Comparison of ENCODE assay signal across 32 cellular contexts in genomic region chr7:94969434-94970084, GRCh38.
DNase-seq lines count a peak whose midpoint lies in the region; ATAC-seq, FAIRE-seq and TF ChIP-seq lines count a peak whose summit lies in the region.
"Had no signal": no experiment of that assay in that cellular context is flagged by ENCODE, and none has a peak within 500 bp of the region (broad histone marks: within the 10 kb centered on the region; RNA-seq: fewer than 3 reads in every experiment).

No MANE protein-coding gene starts in this region.

- H3K14ac ChIP-seq in H1 (ENCODE audit: insufficient read length): no peak overlapping the region

- H3K27me3 Mint-ChIP-seq in GM23338 (ENCODE audit: insufficient read depth, low read depth, poor library complexity): no peaks in the 10 kb centered on the region
- H3K27me3 Mint-ChIP-seq: B cell had no signal

- 0 out of 2 replicates have a peak, but pooled peaks have one; percentile 4 for TF ChIP-seq POLR2A in A549 (IDR thresholded peaks at IDR 0.05; ENCODE audit: low read length)
- TF ChIP-seq POLR2A in H1 (IDR thresholded peaks at IDR 0.05; ENCODE audit: control extremely low read depth in 1 of 2, low read depth in 2 of 2, low read length in 2 of 2): no peak

- 30% methylated on average over 7 of the region's 8 CpGs for WGBS in A549 (ENCODE audit: missing lambda C conversion rate)
- 53% methylated on average over 8 of the region's 8 CpGs; no CpG with 5 or more reads in 1 of the 2 experiments for WGBS in H1 (ENCODE audit: extremely low coverage in 1 of 2, insufficient coverage in 1 of 2, insufficient read length in 1 of 2, insufficient replicate concordance in 2 of 2, low coverage in 1 of 2, low lambda C conversion rate in 2 of 2, missing lambda C conversion rate in 1 of 2), 2 experiments

- POLR2A ChIA-PET in A549 (lab: Yijun Ruan, JAX): no interaction called here
- POLR2A ChIA-PET in H1 (lab: Charles Lee; ENCODE audit: partially characterized antibody): no interaction called here

- H2BK120ac ChIP-seq in H1 (replicated peaks; ENCODE audit: low read depth, low read length): no peak overlapping the region

- no peaks in the 10 kb centered on the region for H3K23me2 ChIP-seq in H1 (ENCODE audit: low read depth, low read length)

- H3K18ac ChIP-seq in H1 (ENCODE audit: extremely low read depth, low read length): no peak overlapping the region

- H2AK5ac ChIP-seq in H1 (ENCODE audit: low read depth, low read length): peak overlapping the region; percentile 65; the same call in 1 of the 2 replicates

- H3K27me3 ChIP-seq in GM23338 (ENCODE audit: insufficient read depth) (no peaks in the 10 kb centered on the region), H1 (replicated peaks in 1 of 4; ENCODE audit: control insufficient read depth in 3 of 4, extremely low read depth in 1 of 4, insufficient read depth in 3 of 4, low read length in 3 of 4) (no peaks in the 10 kb centered on the region)
- H3K27me3 ChIP-seq: cardiac muscle cell, pancreas, suprapubic skin had no signal

- H3K79me1 ChIP-seq in H1 (ENCODE audit: low read depth, low read length): peaks cover 5% of the 10 kb centered on the region; the same call in 1 of the 2 replicates

- DNase-seq in A549 (ENCODE audit: low read depth in 1 of 2, low spot score in 1 of 2): peak in 1 of 2 experiments; percentile 56
- DNase-seq in GM23338 (ENCODE audit: low spot score): peak; percentile 47
- peak; percentile 7 to 47 for DNase-seq in H1 (ENCODE audit: low read depth in 1 of 2, low spot score in 2 of 2)
- peak; percentile 84 for DNase-seq in mesenteric fat pad (ENCODE audit: low spot score)
- DNase-seq in GM19240 (ENCODE audit: insufficient read length, low spot score): no peak
- DNase-seq in left colon: no peak
- DNase-seq in glomerular visceral epithelial cell (ENCODE audit: extremely low spot score): no peak
- DNase-seq: activated CD4-positive, alpha-beta T cell treated with anti-CD3 and anti-CD28 coated beads, Interleukin-2, amount 50 U/mL, for 4 hours; activated naive CD4-positive, alpha-beta T cell; activated naive CD8-positive, alpha-beta T cell treated with anti-CD3 and anti-CD28 coated beads, Interleukin-2, amount 50 U/mL, for 24 hours; activated T-cell treated with anti-CD3 and anti-CD28 coated beads, Interleukin-2, amount 50 U/mL, for 48 hours; CD8-positive, alpha-beta T cell; effector CD8-positive, alpha-beta T cell; kidney glomerular epithelial cell; NCI-H146; NCI-H510A; nephron progenitor cell; pancreas; retina; SHP77; stimulated activated naive CD4-positive, alpha-beta T cell treated with Interleukin-2 at 50 U/mL for 16 hours; T-helper 2 cell had no signal

- intact Hi-C loops in left colon (cut with DNase I, micrococcal nuclease): no loop called here

- H3K36me3 ChIP-seq in GM23338 (ENCODE audit: insufficient read depth) (peaks cover under 1% of the 10 kb centered on the region; the same call in 1 of the 2 replicates), H1 (ENCODE audit: control insufficient read depth in 2 of 4, insufficient read depth in 4 of 4, low read length in 3 of 4) (no peaks in the 10 kb centered on the region)
- H3K36me3 ChIP-seq: cardiac muscle cell, pancreas, suprapubic skin had no signal

- H3K36me3 Mint-ChIP-seq in GM23338 (ENCODE audit: low read depth): peaks cover 17% of the 10 kb centered on the region; the same call in 2 of the 3 replicates
- H3K36me3 Mint-ChIP-seq: CD8-positive, alpha-beta T cell had no signal

- H3K4me2 ChIP-seq in A549 (peak overlapping the region; percentile 71), GM23338 (peak overlapping the region; percentile 49; the same call in 1 of the 2 replicates), H1 (ENCODE audit: insufficient read depth in 1 of 2, low read depth in 2 of 2, low read length in 2 of 2) (peak overlapping the region; percentile 29 to 42; a peak in 2 of 4 replicates)

- H3F3A ChIP-seq in GM23338 (replicated peaks; ENCODE audit: low read depth): no peaks in the 10 kb centered on the region

- H4K5ac ChIP-seq in H1 (ENCODE audit: insufficient read length, low read depth, low read length): no peak overlapping the region

- no peak overlapping the region for H3K23ac ChIP-seq in H1 (ENCODE audit: insufficient read length)

- ATAC-seq in A549 (peak in 1 of 2 experiments; percentile 67; a peak in 3 of 6 replicates), GM23338 (peak; percentile 93), left colon (no peak)
- ATAC-seq: activated CD4-positive, CD25-positive, alpha-beta regulatory T cell treated with anti-CD3 and anti-CD28 coated beads, Interleukin-2, amount 50 U/mL, for 24 hours; activated naive CD8-positive, alpha-beta T cell treated with anti-CD3 and anti-CD28 coated beads, Interleukin-2, amount 50 U/mL, for 24 hours; CD8-positive, alpha-beta T cell; GM12878; pancreas had no signal

- H3K4me1 ChIP-seq in A549 (peaks cover 56% of the 10 kb centered on the region), GM23338 (ENCODE audit: insufficient read depth) (peaks cover 10% of the 10 kb centered on the region), H1 (replicated peaks in 1 of 4; ENCODE audit: control insufficient read depth in 3 of 4, insufficient read depth in 4 of 4, low read length in 3 of 4) (peaks cover 4 to 10% (median 5%) of the 10 kb centered on the region in 4 experiments; a peak in 6 of 7 replicates)
- H3K4me1 ChIP-seq: suprapubic skin had no signal

- no peak for TF ChIP-seq CTCF in A549 (IDR thresholded peaks at IDR 0.05)
- peak in 1 of 2 experiments; percentile 22; a peak in 2 of 4 replicates for TF ChIP-seq CTCF in GM23338 (conservative IDR thresholded peaks at IDR 0.05; ENCODE audit: low read depth in 2 of 2)
- TF ChIP-seq CTCF in H1 (IDR thresholded peaks at IDR 0.05; ENCODE audit: control extremely low read depth in 1 of 3, insufficient read depth in 1 of 3, low read depth in 1 of 3, low read length in 3 of 3): no peak

- H4K20me1 ChIP-seq in GM23338 (replicated peaks; ENCODE audit: insufficient read depth): no peaks in the 10 kb centered on the region
- no peaks in the 10 kb centered on the region for H4K20me1 ChIP-seq in H1 (replicated peaks in 1 of 2; ENCODE audit: control insufficient read depth in 1 of 2, insufficient read depth in 2 of 2, low read length in 2 of 2)

- H2BK15ac ChIP-seq in H1 (ENCODE audit: low read length): no peak overlapping the region

- peaks cover 17% of the 10 kb centered on the region; the same call in 2 of the 3 replicates for H3K9me3 Mint-ChIP-seq in GM23338
- H3K9me3 Mint-ChIP-seq: activated naive CD8-positive, alpha-beta T cell treated with anti-CD3 and anti-CD28 coated beads, Interleukin-2, amount 50 U/mL, for 24 hours had no signal

- CTCF ChIA-PET in A549 (lab: Yijun Ruan, JAX) (interaction anchor here (0.9 to 1.5 kb wide), 2 partner anchors 39 to 230 kb away, joined by 3 read pairs; no protein-coding TSS in a partner anchor), H1 (lab: Charles Lee; ENCODE audit: partially characterized antibody) (interaction anchor here (0.5 to 0.9 kb wide), 3 partner anchors 122 to 520 kb away, joined by 3 read pairs; no protein-coding TSS in a partner anchor)

- no peak overlapping the region for H4K8ac ChIP-seq in H1 (ENCODE audit: extremely low read depth, insufficient read depth, low read length)

- H3K56ac ChIP-seq in H1 (replicated peaks; ENCODE audit: insufficient read length, low read depth, low read length): no peak overlapping the region

- no peaks in the 10 kb centered on the region for H3K9me2 ChIP-seq in GM23338 (ENCODE audit: insufficient read depth)

- no peak overlapping the region for H3K4ac ChIP-seq in H1 (replicated peaks; ENCODE audit: insufficient read length, low read depth, low read length)

- peak overlapping the region; percentile 71; the same call in 1 of the 2 replicates for H2BK5ac ChIP-seq in H1 (ENCODE audit: low read depth, low read length)

- no peak overlapping the region for H3K4me3 ChIP-seq in A549
- no peak overlapping the region for H3K4me3 ChIP-seq in GM23338
- H3K4me3 ChIP-seq in H1 (ENCODE audit: extremely low read depth in 1 of 4, insufficient read depth in 2 of 4, low read depth in 3 of 4, low read length in 4 of 4): no peak overlapping the region; a peak in 1 of 8 replicates
- H3K4me3 ChIP-seq: cardiac muscle cell, coronary artery, GM12878, pancreas, skin epidermis, suprapubic skin had no signal

- peaks cover 22% of the 10 kb centered on the region for H3K4me1 Mint-ChIP-seq in GM23338
- H3K4me1 Mint-ChIP-seq: B cell had no signal

- H2BK12ac ChIP-seq in H1 (ENCODE audit: low read depth, low read length): peak overlapping the region; percentile 71; the same call in 1 of the 2 replicates

- TF ChIP-seq RAD21 in A549 (conservative IDR thresholded peaks at IDR 0.05 in 1 of 2, IDR thresholded peaks at IDR 0.05 in 1 of 2) (no peak), H1 (IDR thresholded peaks at IDR 0.05 in 1 of 2, conservative IDR thresholded peaks at IDR 0.05 in 1 of 2; ENCODE audit: low read depth in 2 of 2, low read length in 2 of 2) (no peak)

- no peak overlapping the region for H3K4me3 Mint-ChIP-seq in GM23338
- H3K4me3 Mint-ChIP-seq: activated naive CD8-positive, alpha-beta T cell treated with anti-CD3 and anti-CD28 coated beads, Interleukin-2, amount 50 U/mL, for 24 hours; B cell; CD8-positive, alpha-beta T cell; IgD-negative memory B cell; nephron progenitor cell had no signal

- H3K9me3 ChIP-seq in A549 (peaks cover 8% of the 10 kb centered on the region), H1 (ENCODE audit: insufficient read depth in 2 of 2, low read depth in 1 of 2, low read length in 1 of 2) (peaks cover 0 to under 1% of the 10 kb centered on the region in 2 experiments; a peak in 1 of 4 replicates)
- H3K9me3 ChIP-seq: pancreas, suprapubic skin had no signal

- no peak for TF ChIP-seq EP300 in A549 (IDR thresholded peaks at IDR 0.05)
- no peak for TF ChIP-seq EP300 in H1 (IDR thresholded peaks at IDR 0.05; ENCODE audit: borderline replicate concordance in 1 of 2, low read depth in 2 of 2, low read length in 2 of 2)

- H3K27ac ChIP-seq in A549: peak overlapping the region; percentile 37 to 79; a peak in 5 of 6 replicates
- H3K27ac ChIP-seq in GM23338 (ENCODE audit: low read depth): no peak overlapping the region
- peak overlapping the region; percentile 70; the same call in 1 of the 2 replicates for H3K27ac ChIP-seq in H1 (ENCODE audit: low read depth, low read length)
- H3K27ac ChIP-seq: cardiac muscle cell, coronary artery, epithelial cell of prostate, skin epidermis, suprapubic skin had no signal

- no peak overlapping the region for H3K9ac ChIP-seq in H1 (replicated peaks in 1 of 4; ENCODE audit: extremely low read depth in 1 of 4, low read depth in 3 of 4, low read length in 3 of 4)

- no peak overlapping the region for H2AFZ ChIP-seq in GM23338
- no peak overlapping the region for H2AFZ ChIP-seq in H1 (ENCODE audit: low read length)

- no peak overlapping the region for H3K27ac Mint-ChIP-seq in GM23338
- H3K27ac Mint-ChIP-seq: activated naive CD8-positive, alpha-beta T cell treated with anti-CD3 and anti-CD28 coated beads, Interleukin-2, amount 50 U/mL, for 24 hours; B cell; CD8-positive, alpha-beta T cell; IgD-negative memory B cell; nephron progenitor cell had no signal

- H3K79me2 ChIP-seq in GM23338 (replicated peaks; ENCODE audit: insufficient read depth): peaks cover 39% of the 10 kb centered on the region
- H3K79me2 ChIP-seq in H1 (ENCODE audit: control insufficient read depth in 1 of 2, insufficient read depth in 2 of 2, low read length in 2 of 2): peaks cover 0 to 24% of the 10 kb centered on the region in 2 experiments; a peak in 3 of 4 replicates

- H2BK20ac ChIP-seq in H1 (ENCODE audit: low read length): no peak overlapping the region

- FAIRE-seq in A549 (lab: Jason Lieb, UNC): no peak
- no peak for FAIRE-seq in H1 (lab: Jason Lieb, UNC)
- FAIRE-seq: astrocyte, GM12878, pancreas had no signal

- H4K91ac ChIP-seq in H1 (replicated peaks; ENCODE audit: insufficient read length, low read length): no peak overlapping the region

Comparison
In these comparisons a context has a peak if more than half of its experiments do, and no peak if none do; other contexts are left out.
1. DNase-seq: peak in GM23338 (single experiment), H1 (2 of 2) and mesenteric fat pad (single experiment); none in GM19240 (single experiment), left colon (0 of 2) and glomerular visceral epithelial cell (single experiment).
2. Of the 18 proteins assayed by ChIP-seq in both H1 and A549: peak only in H1: none; only in A549: POLR2A; in both: none; in neither: 17.
3. Peak in every context shown above with its lines, with median percentiles within 50 percentile points of each other: H3K4me2 ChIP-seq.